Comparison of ENCODE assay signal across 1 cellular context in genomic region chr2:208546860-208547650, GRCh38.
TF ChIP-seq lines count a peak whose summit lies in the region.

No MANE protein-coding gene starts in this region.

TF ChIP-seq in GM23338, 12 proteins besides CTCF, POLR2A, EP300 and RAD21 (continued from another document):
- TF ChIP-seq, protein P1, sequence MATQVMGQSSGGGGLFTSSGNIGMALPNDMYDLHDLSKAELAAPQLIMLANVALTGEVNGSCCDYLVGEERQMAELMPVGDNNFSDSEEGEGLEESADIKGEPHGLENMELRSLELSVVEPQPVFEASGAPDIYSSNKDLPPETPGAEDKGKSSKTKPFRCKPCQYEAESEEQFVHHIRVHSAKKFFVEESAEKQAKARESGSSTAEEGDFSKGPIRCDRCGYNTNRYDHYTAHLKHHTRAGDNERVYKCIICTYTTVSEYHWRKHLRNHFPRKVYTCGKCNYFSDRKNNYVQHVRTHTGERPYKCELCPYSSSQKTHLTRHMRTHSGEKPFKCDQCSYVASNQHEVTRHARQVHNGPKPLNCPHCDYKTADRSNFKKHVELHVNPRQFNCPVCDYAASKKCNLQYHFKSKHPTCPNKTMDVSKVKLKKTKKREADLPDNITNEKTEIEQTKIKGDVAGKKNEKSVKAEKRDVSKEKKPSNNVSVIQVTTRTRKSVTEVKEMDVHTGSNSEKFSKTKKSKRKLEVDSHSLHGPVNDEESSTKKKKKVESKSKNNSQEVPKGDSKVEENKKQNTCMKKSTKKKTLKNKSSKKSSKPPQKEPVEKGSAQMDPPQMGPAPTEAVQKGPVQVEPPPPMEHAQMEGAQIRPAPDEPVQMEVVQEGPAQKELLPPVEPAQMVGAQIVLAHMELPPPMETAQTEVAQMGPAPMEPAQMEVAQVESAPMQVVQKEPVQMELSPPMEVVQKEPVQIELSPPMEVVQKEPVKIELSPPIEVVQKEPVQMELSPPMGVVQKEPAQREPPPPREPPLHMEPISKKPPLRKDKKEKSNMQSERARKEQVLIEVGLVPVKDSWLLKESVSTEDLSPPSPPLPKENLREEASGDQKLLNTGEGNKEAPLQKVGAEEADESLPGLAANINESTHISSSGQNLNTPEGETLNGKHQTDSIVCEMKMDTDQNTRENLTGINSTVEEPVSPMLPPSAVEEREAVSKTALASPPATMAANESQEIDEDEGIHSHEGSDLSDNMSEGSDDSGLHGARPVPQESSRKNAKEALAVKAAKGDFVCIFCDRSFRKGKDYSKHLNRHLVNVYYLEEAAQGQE (IDR thresholded peaks at IDR 0.05; ENCODE audit: unreplicated experiment) = no peak
- no peak for TF ChIP-seq EZH2 (IDR thresholded peaks at IDR 0.05; ENCODE audit: low read depth, unreplicated experiment)
TF ChIP-seq in GM23338: peak in this region for 0.
